ENCODE assay signal across 17 cellular contexts in the genomic region with DNA sequence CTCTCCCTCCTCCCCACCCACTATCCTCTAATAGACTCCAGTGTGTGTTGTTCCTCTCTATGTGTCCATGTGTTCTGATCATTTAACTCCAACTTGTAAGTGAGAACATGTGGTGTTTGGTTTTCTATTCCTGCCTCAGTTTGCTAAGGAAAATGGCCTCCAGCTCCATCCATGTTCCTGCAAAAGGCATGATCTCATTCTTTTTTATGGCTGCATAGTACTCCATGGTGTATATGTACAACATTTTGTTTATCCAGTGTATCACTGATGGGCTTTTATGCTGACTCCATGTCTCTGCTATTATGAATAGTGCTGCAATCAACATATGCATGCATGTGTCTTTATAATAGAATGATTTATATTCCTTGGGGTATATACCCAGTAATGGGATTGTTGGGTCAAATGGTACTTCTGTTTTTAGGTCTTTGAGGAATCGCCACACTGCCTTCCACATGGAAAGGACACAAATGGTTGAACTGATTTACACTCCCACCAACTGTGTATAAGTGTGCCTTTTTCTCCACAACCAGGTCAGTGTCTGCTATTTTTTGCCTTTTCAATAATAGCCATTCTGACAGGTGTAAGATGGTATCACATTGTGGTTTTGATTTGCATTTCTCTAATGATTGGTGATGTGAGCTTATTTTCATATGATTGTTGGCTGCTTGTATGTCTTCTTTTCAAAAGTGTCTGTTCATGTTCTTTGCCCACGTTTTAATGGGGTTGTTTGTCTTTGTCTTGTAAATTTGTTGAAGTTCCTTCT.
"Had no signal": no experiment of that assay in that cellular context is flagged by ENCODE, and none has a peak within 500 bp of the region (broad histone marks: within the 10 kb centered on the region; RNA-seq: fewer than 3 reads in every experiment).

No MANE protein-coding gene starts in this region.

- H3K27me3 ChIP-seq: right lobe of liver, testis had no signal

- H3K4me3 Mint-ChIP-seq: activated B cell treated with CpG ODN at 0.5 μM for 24 hours; activated CD8-positive, alpha-beta T cell treated with anti-CD3 and anti-CD28 coated beads for 36 hours; activated naive CD8-positive, alpha-beta T cell; activated T-cell treated with anti-CD3 and anti-CD28 coated beads, Interleukin-2, amount 50 U/mL, for 4 hours; nephron; stimulated activated naive CD8-positive, alpha-beta T cell treated with anti-CD3 and anti-CD28 coated beads, Interleukin-15, Interleukin-2, amounts not matched to agents 100 ng/mL and 50 ng/mL, for 24 hours; T-helper 2 cell treated with Interferon-gamma antibody and Interleukin-4, amounts not matched to agents 5 μg/mL and 100 μg/mL, for 36 hours had no signal

- H3K4me1 ChIP-seq: testis had no signal

- H3K27ac Mint-ChIP-seq: activated B cell treated with CpG ODN at 0.5 μM for 24 hours; activated CD8-positive, alpha-beta T cell treated with anti-CD3 and anti-CD28 coated beads for 36 hours; activated naive CD8-positive, alpha-beta T cell; stimulated activated naive CD8-positive, alpha-beta T cell treated with anti-CD3 and anti-CD28 coated beads, Interleukin-15, Interleukin-2, amounts not matched to agents 100 ng/mL and 50 ng/mL, for 24 hours; T-helper 2 cell treated with Interferon-gamma antibody and Interleukin-4, amounts not matched to agents 5 μg/mL and 100 μg/mL, for 36 hours had no signal

- ATAC-seq: activated CD8-positive, alpha-beta T cell treated with anti-CD3 and anti-CD28 coated beads for 36 hours; activated T-cell treated with anti-CD3 and anti-CD28 coated beads, Interleukin-2, amount 50 U/mL, for 4 hours; psoas muscle; right lobe of liver had no signal

- DNase-seq: activated B cell treated with CpG ODN at 0.5 μM for 24 hours; activated CD4-positive, alpha-beta T cell treated with anti-CD3 and anti-CD28 coated beads for 48 hours; activated CD8-positive, alpha-beta T cell treated with anti-CD3 and anti-CD28 coated beads for 36 hours; activated gamma-delta T cell; activated T-cell treated with anti-CD3 and anti-CD28 coated beads, Interleukin-2, amount 50 U/mL, for 4 hours; amniotic stem cell; hypothalamus; kidney; mesendoderm; occipital lobe; psoas muscle; right lobe of liver; testis had no signal

- H3K4me1 Mint-ChIP-seq: activated B cell treated with CpG ODN at 0.5 μM for 24 hours had no signal

- H3K36me3 ChIP-seq: right lobe of liver had no signal

- H3K9me3 Mint-ChIP-seq: activated CD8-positive, alpha-beta T cell treated with anti-CD3 and anti-CD28 coated beads for 36 hours; stimulated activated naive CD8-positive, alpha-beta T cell treated with anti-CD3 and anti-CD28 coated beads, Interleukin-15, Interleukin-2, amounts not matched to agents 100 ng/mL and 50 ng/mL, for 24 hours; T-helper 2 cell treated with Interferon-gamma antibody and Interleukin-4, amounts not matched to agents 5 μg/mL and 100 μg/mL, for 36 hours had no signal

- H3K4me3 ChIP-seq: psoas muscle, right lobe of liver, testis had no signal

- H3K9me3 ChIP-seq: psoas muscle, right lobe of liver, testis had no signal
